Comparison of ENCODE assay signal across 11 cellular contexts in genomic region chr2:26184086-26184485, GRCh38. TPM values are rescaled to one million over a fixed set of nuclear protein-coding genes. Genes with fewer than 3 reads are reported as not detected.
DNase-seq lines count a peak whose midpoint lies in the region; ATAC-seq and TF ChIP-seq lines count a peak whose summit lies in the region.
"Had no signal": no experiment of that assay in that cellular context is flagged by ENCODE, and none has a peak within 500 bp of the region (broad histone marks: within the 10 kb centered on the region; RNA-seq: fewer than 3 reads in every experiment).

No MANE protein-coding gene starts in this region.

- no peak for TF ChIP-seq POLR2A in heart left ventricle (IDR thresholded peaks at IDR 0.05)
- TF ChIP-seq POLR2A in upper lobe of left lung (IDR thresholded peaks at IDR 0.05) = no peak

- DNase-seq in heart left ventricle (no peak), Right ventricle myocardium superior (no peak), colonic mucosa (no peak), upper lobe of left lung (no peak), DMS153 treated with DMSO at 0.1 percent for 48 hours (lab: John Stamatoyannopoulos, UW; ENCODE audit: unreplicated experiment) (no peak), UCSD-AML1 (lab: John Stamatoyannopoulos, UW; ENCODE audit: unreplicated experiment) (no peak), ACHN (no peak)
- DNase-seq: DMS 273 treated with DMSO at 0.1 percent for 48 hours, NCI-H2029 treated with DMSO at 0.1 percent for 48 hours had no signal

- peak overlapping the region; percentile 35 to 78 (median 63) for H3K4me3 ChIP-seq in heart left ventricle
- peak overlapping the region; percentile 51 for H3K4me3 ChIP-seq in colonic mucosa
- H3K4me3 ChIP-seq in muscle layer of colon (ENCODE audit: low read depth in 1 of 2, low read length in 2 of 2) = peak overlapping the region; percentile 61 to 65
- H3K4me3 ChIP-seq in upper lobe of left lung = peak overlapping the region in 3 of 4 donors; percentile 47 to 59 (median 58)

- H3K27ac ChIP-seq in heart left ventricle = peak overlapping the region in 1 of 12 donors; percentile 65
- no peak overlapping the region for H3K27ac ChIP-seq in colonic mucosa
- no peak overlapping the region for H3K27ac ChIP-seq in muscle layer of colon (ENCODE audit: low read depth, low read length)
- no peak overlapping the region for H3K27ac ChIP-seq in upper lobe of left lung
- H3K27ac ChIP-seq: cardiac muscle cell had no signal

- H3K27me3 ChIP-seq in heart left ventricle (peaks cover 0 to 5% (median 0%) of the 10 kb centered on the region in 9 donors), colonic mucosa (peaks cover 4% of the 10 kb centered on the region), muscle layer of colon (ENCODE audit: control insufficient read depth in 1 of 2, insufficient read depth in 2 of 2, low read length in 2 of 2) (peaks cover 0 to 4% of the 10 kb centered on the region in 2 donors), upper lobe of left lung (peaks cover 0 to 12% (median 2%) of the 10 kb centered on the region in 4 donors)

- H3K36me3 ChIP-seq in heart left ventricle = peaks cover 0 to 3% (median 0%) of the 10 kb centered on the region in 9 donors
- H3K36me3 ChIP-seq in colonic mucosa = no peaks in the 10 kb centered on the region
- peaks cover 4% of the 10 kb centered on the region for H3K36me3 ChIP-seq in muscle layer of colon (ENCODE audit: insufficient read depth, low read length)
- no peaks in the 10 kb centered on the region for H3K36me3 ChIP-seq in upper lobe of left lung
- H3K36me3 ChIP-seq: cardiac muscle cell had no signal

- ATAC-seq in heart left ventricle (no peak), Right ventricle myocardium superior (ENCODE audit: poor library complexity) (no peak), upper lobe of left lung (ENCODE audit: low FRiP score in 2 of 2) (no peak)

- no peak for TF ChIP-seq CTCF in heart left ventricle (IDR thresholded peaks at IDR 0.05)
- TF ChIP-seq CTCF in colonic mucosa (IDR thresholded peaks at IDR 0.05) = no peak
- TF ChIP-seq CTCF in upper lobe of left lung (IDR thresholded peaks at IDR 0.05) = no peak

- intact Hi-C loops in heart left ventricle (cut with DNase I) = no loop called here
- intact Hi-C loops in Right ventricle myocardium superior (cut with DNase I) = no loop called here
- intact Hi-C loops in colonic mucosa (cut with DNase I) = no loop called here

- H3K9me3 ChIP-seq in heart left ventricle (no peaks in the 10 kb centered on the region), colonic mucosa (no peaks in the 10 kb centered on the region), muscle layer of colon (ENCODE audit: low read length) (no peaks in the 10 kb centered on the region), upper lobe of left lung (no peaks in the 10 kb centered on the region)

- H3K4me1 ChIP-seq in heart left ventricle (peaks cover 0 to 27% (median 9%) of the 10 kb centered on the region in 12 donors), colonic mucosa (no peaks in the 10 kb centered on the region), muscle layer of colon (ENCODE audit: insufficient read depth, low read length) (peaks cover 5% of the 10 kb centered on the region), upper lobe of left lung (peaks cover 4 to 22% (median 18%) of the 10 kb centered on the region in 4 donors)

- in situ Hi-C loops in ACHN (cut with HindIII; ENCODE audit: low pct_ligation_motif_present, low pct_unique_long_range_greater_than_20kb, low sequenced_read_pairs) = no loop called here

- H3K9ac ChIP-seq in colonic mucosa (ENCODE audit: low read depth in 2 of 2, low read length in 2 of 2) = peak overlapping the region in 1 of 2 donors; percentile 69
- no peak overlapping the region for H3K9ac ChIP-seq in muscle layer of colon (ENCODE audit: low read length)

- 42 to 59% (median 52%) methylated on average over 18 to 35 of the region's 35 CpGs for WGBS in heart left ventricle, 4 donors
- WGBS in upper lobe of left lung, 2 donors = 73 to 76% methylated on average over 3 to 19 of the region's 35 CpGs

- TF ChIP-seq EP300 in upper lobe of left lung (IDR thresholded peaks at IDR 0.05) = no peak

RNA-seq across cellular contexts. Expression of gene GAREM2, which starts 11.2 kb away (rescaled TPM):
- total RNA-seq in heart left ventricle (1 to 10 TPM in 4 of 9 donors, under 1 TPM in 5; 0.47 to 4.1 (median 0.83) TPM), Right ventricle myocardium superior (1.3 TPM), colonic mucosa (1 to 10 TPM; 2.4 to 3.9 TPM), upper lobe of left lung (1 to 10 TPM in 1 of 6 donors, under 1 TPM in 4, not detected in 1; 0.22 to 2.6 (median 0.49) TPM)
- under 1 TPM; 0.42 to 0.76 TPM for polyA plus RNA-seq in heart left ventricle
